In genomic region chr13:106008540-106008939, GRCh38 we compare ENCODE assay signal across 11 cellular contexts.
"Had no signal": no experiment of that assay in that cellular context is flagged by ENCODE, and none has a peak within 500 bp of the region (broad histone marks: within the 10 kb centered on the region; RNA-seq: fewer than 3 reads in every experiment).

No MANE protein-coding gene starts in this region.

- H3K4me1 ChIP-seq: HAP-1 had no signal

- ATAC-seq: GM23338, HCT116, HepG2, K562 had no signal

- DNase-seq: H7, HFFc6, IMR-90, KG1 had no signal

- H3K9me3 ChIP-seq: HAP-1 had no signal

- H3K4me3 ChIP-seq: GM23338, HAP-1, K562 had no signal

- H3K27ac ChIP-seq: HL-60 had no signal

- H3K4me2 ChIP-seq: GM23338 had no signal

- FAIRE-seq: H1, HepG2, K562 had no signal

- H3K36me3 ChIP-seq: HAP-1 had no signal
